Comparison of ENCODE assay signal across 5 cellular contexts in the genomic region with DNA sequence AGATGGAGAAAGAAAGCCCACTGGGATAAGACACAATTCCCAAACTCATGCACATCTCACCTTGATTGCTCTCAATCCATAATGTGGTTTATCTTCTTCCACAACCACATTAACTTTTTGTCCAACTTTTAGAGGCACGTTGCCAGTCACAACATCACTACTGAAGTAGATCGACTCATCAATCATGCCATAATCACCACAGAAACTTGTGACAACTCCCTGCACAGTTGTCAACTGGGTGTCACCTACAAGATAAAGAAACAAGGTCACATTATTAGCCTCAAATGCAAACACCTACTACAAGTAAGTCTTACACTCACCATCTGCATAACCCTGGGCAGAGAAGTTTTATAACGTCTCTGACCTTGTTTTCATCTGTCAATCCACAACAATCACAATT. TPM values are rescaled to one million over a fixed set of nuclear protein-coding genes. Genes with fewer than 3 reads are reported as not detected.
"Had no signal": no experiment of that assay in that cellular context is flagged by ENCODE, and none has a peak within 500 bp of the region (broad histone marks: within the 10 kb centered on the region; RNA-seq: fewer than 3 reads in every experiment).

No MANE protein-coding gene starts in this region.

RNA-seq across cellular contexts. Expression of gene CT55, which starts 1.7 kb away (rescaled TPM):
- total RNA-seq: HT-29, IMR-90 had no signal
- polyA plus RNA-seq: IgD-negative memory B cell, IMR-90 had no signal

RNA-seq across cellular contexts. Expression of gene ETDB, which starts 49.2 kb away (rescaled TPM):
- total RNA-seq: HepG2, HT-29, HT1080, IMR-90 had no signal
- polyA plus RNA-seq: HepG2, IgD-negative memory B cell, IMR-90 had no signal
